ENCODE assay signal across 15 cellular contexts in genomic region chr15:68480296-68480695, GRCh38.
"Had no signal": no experiment of that assay in that cellular context is flagged by ENCODE, and none has a peak within 500 bp of the region (broad histone marks: within the 10 kb centered on the region; RNA-seq: fewer than 3 reads in every experiment).

No MANE protein-coding gene starts in this region.

- DNase-seq: activated CD4-positive, alpha-beta T cell treated with anti-CD3 and anti-CD28 coated beads, Interleukin-2, amount 10 ng/mL, durations not matched to agents 24 days and 14 days; activated CD4-positive, CD25-positive, alpha-beta regulatory T cell; activated CD8-positive, alpha-beta memory T cell treated with anti-CD3 and anti-CD28 coated beads for 24 hours; activated naive CD8-positive, alpha-beta T cell treated with anti-CD3 and anti-CD28 coated beads for 36 hours; cortex of kidney; effector CD4-positive, alpha-beta T cell; psoas muscle; stimulated activated CD4-positive, alpha-beta T cell treated with anti-CD3 and anti-CD28 coated beads, Interleukin-4, amount 100 ng/mL, for 4 hours; stimulated activated CD8-positive, alpha-beta memory T cell treated with anti-CD3 and anti-CD28 coated beads, Interleukin-4, amount 100 ng/mL, for 48 hours; stimulated activated naive CD4-positive, alpha-beta T cell treated with Interleukin-2 at 50 U/mL for 16 hours; SW 1271; upper lobe of right lung had no signal

- H3K9me3 ChIP-seq: esophagus muscularis mucosa, psoas muscle, SJSA1, upper lobe of right lung had no signal

- H3K27ac ChIP-seq: cardiac muscle cell, psoas muscle, SJSA1, upper lobe of right lung had no signal

- ATAC-seq: upper lobe of right lung had no signal

- H3K36me3 ChIP-seq: cardiac muscle cell, esophagus muscularis mucosa, SJSA1, upper lobe of right lung had no signal

- H3K27me3 ChIP-seq: cardiac muscle cell, upper lobe of right lung had no signal

- H3K4me1 ChIP-seq: psoas muscle, upper lobe of right lung had no signal

- H3K4me3 ChIP-seq: cardiac muscle cell, esophagus muscularis mucosa, psoas muscle, SJSA1, upper lobe of right lung had no signal
